In the genomic region with DNA sequence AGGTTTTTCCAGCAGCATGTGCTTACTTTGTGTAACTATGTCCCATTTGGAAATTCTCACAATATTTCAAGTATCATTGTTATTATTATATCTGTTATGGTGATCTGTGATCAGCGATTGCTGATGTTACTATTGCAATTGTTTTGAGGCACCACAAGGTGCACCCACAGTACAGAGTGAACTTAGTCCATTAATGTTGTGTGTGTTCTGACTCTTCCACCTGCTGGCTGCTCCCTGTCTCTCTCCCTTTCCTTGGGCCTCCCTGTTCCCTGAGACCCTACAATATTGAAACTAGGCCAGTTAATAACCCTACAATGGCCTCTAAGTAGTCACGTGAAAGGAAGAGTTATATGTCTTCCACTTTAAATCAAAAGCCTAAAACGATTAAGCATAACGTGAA, we compare ENCODE assay signal across 2 cellular contexts.
TF ChIP-seq lines count a peak whose summit lies in the region.

No MANE protein-coding gene starts in this region.

TF ChIP-seq in SK-N-SH, 30 proteins besides CTCF, POLR2A, EP300 and RAD21 (continued from another document):
- TF ChIP-seq, protein P1, sequence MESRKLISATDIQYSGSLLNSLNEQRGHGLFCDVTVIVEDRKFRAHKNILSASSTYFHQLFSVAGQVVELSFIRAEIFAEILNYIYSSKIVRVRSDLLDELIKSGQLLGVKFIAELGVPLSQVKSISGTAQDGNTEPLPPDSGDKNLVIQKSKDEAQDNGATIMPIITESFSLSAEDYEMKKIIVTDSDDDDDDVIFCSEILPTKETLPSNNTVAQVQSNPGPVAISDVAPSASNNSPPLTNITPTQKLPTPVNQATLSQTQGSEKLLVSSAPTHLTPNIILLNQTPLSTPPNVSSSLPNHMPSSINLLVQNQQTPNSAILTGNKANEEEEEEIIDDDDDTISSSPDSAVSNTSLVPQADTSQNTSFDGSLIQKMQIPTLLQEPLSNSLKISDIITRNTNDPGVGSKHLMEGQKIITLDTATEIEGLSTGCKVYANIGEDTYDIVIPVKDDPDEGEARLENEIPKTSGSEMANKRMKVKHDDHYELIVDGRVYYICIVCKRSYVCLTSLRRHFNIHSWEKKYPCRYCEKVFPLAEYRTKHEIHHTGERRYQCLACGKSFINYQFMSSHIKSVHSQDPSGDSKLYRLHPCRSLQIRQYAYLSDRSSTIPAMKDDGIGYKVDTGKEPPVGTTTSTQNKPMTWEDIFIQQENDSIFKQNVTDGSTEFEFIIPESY (IDR thresholded peaks at IDR 0.05; ENCODE audit: borderline replicate concordance, low read depth), result no peak
- TF ChIP-seq CHD2 (IDR thresholded peaks at IDR 0.05; ENCODE audit: low read length, partially characterized antibody) (no peak), GATA2 (CRISPR knock-in tag; IDR thresholded peaks at IDR 0.05) (no peak), PBX3 (IDR thresholded peaks at IDR 0.05) (no peak), FOXM1 (IDR thresholded peaks at IDR 0.05; ENCODE audit: low read depth) (no peak), MEF2A (IDR thresholded peaks at IDR 0.05; ENCODE audit: borderline replicate concordance, low read depth) (no peak), TEAD4 (IDR thresholded peaks at IDR 0.05; ENCODE audit: borderline replicate concordance, insufficient read depth) (no peak), JUND (IDR thresholded peaks at IDR 0.05) (no peak), NRF1 (IDR thresholded peaks at IDR 0.05; ENCODE audit: low read depth, low read length) (no peak)
- TF ChIP-seq, protein P2, sequence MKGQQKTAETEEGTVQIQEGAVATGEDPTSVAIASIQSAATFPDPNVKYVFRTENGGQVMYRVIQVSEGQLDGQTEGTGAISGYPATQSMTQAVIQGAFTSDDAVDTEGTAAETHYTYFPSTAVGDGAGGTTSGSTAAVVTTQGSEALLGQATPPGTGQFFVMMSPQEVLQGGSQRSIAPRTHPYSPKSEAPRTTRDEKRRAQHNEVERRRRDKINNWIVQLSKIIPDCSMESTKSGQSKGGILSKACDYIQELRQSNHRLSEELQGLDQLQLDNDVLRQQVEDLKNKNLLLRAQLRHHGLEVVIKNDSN (IDR thresholded peaks at IDR 0.05; ENCODE audit: borderline replicate concordance, low read depth), result no peak

TF ChIP-seq in SK-N-SH treated with all-trans-retinoic acid at 6 μM for 48 hours, 23 proteins besides CTCF, POLR2A, EP300 and RAD21 (continued from another document):
- TF ChIP-seq, protein P3, sequence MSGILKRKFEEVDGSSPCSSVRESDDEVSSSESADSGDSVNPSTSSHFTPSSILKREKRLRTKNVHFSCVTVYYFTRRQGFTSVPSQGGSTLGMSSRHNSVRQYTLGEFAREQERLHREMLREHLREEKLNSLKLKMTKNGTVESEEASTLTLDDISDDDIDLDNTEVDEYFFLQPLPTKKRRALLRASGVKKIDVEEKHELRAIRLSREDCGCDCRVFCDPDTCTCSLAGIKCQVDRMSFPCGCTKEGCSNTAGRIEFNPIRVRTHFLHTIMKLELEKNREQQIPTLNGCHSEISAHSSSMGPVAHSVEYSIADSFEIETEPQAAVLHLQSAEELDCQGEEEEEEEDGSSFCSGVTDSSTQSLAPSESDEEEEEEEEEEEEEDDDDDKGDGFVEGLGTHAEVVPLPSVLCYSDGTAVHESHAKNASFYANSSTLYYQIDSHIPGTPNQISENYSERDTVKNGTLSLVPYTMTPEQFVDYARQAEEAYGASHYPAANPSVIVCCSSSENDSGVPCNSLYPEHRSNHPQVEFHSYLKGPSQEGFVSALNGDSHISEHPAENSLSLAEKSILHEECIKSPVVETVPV (CRISPR knock-in tag; IDR thresholded peaks at IDR 0.05), result no peak
- TF ChIP-seq RARB (CRISPR knock-in tag; IDR thresholded peaks at IDR 0.05) (no peak), TOX (CRISPR knock-in tag; IDR thresholded peaks at IDR 0.05; ENCODE audit: borderline replicate concordance) (no peak), BACH2 (CRISPR knock-in tag; IDR thresholded peaks at IDR 0.05; ENCODE audit: borderline replicate concordance) (no peak), CSDC2 (CRISPR knock-in tag; IDR thresholded peaks at IDR 0.05) (no peak), POU6F1 (CRISPR knock-in tag; IDR thresholded peaks at IDR 0.05; ENCODE audit: borderline replicate concordance, low read depth) (no peak), OSR1 (CRISPR knock-in tag; IDR thresholded peaks at IDR 0.05) (no peak), ZFP3 (CRISPR knock-in tag; IDR thresholded peaks at IDR 0.05) (no peak), ZFP30 (CRISPR knock-in tag; IDR thresholded peaks at IDR 0.05) (no peak)
- TF ChIP-seq, protein P4, sequence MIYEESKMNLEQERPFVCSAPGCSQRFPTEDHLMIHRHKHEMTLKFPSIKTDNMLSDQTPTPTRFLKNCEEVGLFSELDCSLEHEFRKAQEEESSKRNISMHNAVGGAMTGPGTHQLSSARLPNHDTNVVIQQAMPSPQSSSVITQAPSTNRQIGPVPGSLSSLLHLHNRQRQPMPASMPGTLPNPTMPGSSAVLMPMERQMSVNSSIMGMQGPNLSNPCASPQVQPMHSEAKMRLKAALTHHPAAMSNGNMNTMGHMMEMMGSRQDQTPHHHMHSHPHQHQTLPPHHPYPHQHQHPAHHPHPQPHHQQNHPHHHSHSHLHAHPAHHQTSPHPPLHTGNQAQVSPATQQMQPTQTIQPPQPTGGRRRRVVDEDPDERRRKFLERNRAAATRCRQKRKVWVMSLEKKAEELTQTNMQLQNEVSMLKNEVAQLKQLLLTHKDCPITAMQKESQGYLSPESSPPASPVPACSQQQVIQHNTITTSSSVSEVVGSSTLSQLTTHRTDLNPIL (CRISPR knock-in tag; IDR thresholded peaks at IDR 0.05; ENCODE audit: low read depth), result no peak
- TF ChIP-seq, protein P5, sequence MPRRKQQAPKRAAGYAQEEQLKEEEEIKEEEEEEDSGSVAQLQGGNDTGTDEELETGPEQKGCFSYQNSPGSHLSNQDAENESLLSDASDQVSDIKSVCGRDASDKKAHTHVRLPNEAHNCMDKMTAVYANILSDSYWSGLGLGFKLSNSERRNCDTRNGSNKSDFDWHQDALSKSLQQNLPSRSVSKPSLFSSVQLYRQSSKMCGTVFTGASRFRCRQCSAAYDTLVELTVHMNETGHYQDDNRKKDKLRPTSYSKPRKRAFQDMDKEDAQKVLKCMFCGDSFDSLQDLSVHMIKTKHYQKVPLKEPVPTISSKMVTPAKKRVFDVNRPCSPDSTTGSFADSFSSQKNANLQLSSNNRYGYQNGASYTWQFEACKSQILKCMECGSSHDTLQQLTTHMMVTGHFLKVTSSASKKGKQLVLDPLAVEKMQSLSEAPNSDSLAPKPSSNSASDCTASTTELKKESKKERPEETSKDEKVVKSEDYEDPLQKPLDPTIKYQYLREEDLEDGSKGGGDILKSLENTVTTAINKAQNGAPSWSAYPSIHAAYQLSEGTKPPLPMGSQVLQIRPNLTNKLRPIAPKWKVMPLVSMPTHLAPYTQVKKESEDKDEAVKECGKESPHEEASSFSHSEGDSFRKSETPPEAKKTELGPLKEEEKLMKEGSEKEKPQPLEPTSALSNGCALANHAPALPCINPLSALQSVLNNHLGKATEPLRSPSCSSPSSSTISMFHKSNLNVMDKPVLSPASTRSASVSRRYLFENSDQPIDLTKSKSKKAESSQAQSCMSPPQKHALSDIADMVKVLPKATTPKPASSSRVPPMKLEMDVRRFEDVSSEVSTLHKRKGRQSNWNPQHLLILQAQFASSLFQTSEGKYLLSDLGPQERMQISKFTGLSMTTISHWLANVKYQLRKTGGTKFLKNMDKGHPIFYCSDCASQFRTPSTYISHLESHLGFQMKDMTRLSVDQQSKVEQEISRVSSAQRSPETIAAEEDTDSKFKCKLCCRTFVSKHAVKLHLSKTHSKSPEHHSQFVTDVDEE (CRISPR knock-in tag; IDR thresholded peaks at IDR 0.05), result no peak
TF ChIP-seq in SK-N-SH treated with all-trans-retinoic acid at 6 μM for 48 hours: peak in this region for 0.
